In genomic region chr1:182029379-182030331, GRCh38 we compare ENCODE assay signal across 8 cellular contexts. TPM values are rescaled to one million over a fixed set of nuclear protein-coding genes. Genes with fewer than 3 reads are reported as not detected.
DNase-seq lines count a peak whose midpoint lies in the region; ATAC-seq and TF ChIP-seq lines count a peak whose summit lies in the region.

No MANE protein-coding gene starts in this region.

- peak overlapping the region; percentile 99 for H3K4me3 Mint-ChIP-seq in nephron progenitor cell
- peak overlapping the region; percentile 100 for H3K4me3 Mint-ChIP-seq in stimulated activated naive CD8-positive, alpha-beta T cell treated with anti-CD3 and anti-CD28 coated beads, Interleukin-15, Interleukin-2, amounts not matched to agents 100 ng/mL and 50 ng/mL, for 24 hours

- no peaks in the 10 kb centered on the region for H3K4me1 ChIP-seq in RWPE2 (ENCODE audit: insufficient read depth, poor library complexity, severe bottlenecking)

- no peaks in the 10 kb centered on the region for H3K9me3 Mint-ChIP-seq in nephron progenitor cell
- no peaks in the 10 kb centered on the region for H3K9me3 Mint-ChIP-seq in stimulated activated naive CD8-positive, alpha-beta T cell treated with anti-CD3 and anti-CD28 coated beads, Interleukin-15, Interleukin-2, amounts not matched to agents 100 ng/mL and 50 ng/mL, for 24 hours

- TF ChIP-seq CTCF in RWPE2 (IDR thresholded peaks at IDR 0.05; ENCODE audit: poor library complexity, severe bottlenecking) (peak; percentile 58), fibroblast of villous mesenchyme (IDR thresholded peaks at IDR 0.05; ENCODE audit: insufficient read depth, low read depth, low read length) (peak; percentile 29), nephron progenitor cell (IDR thresholded peaks at IDR 0.05) (peak; percentile 29)

- no peaks in the 10 kb centered on the region for H3K36me3 Mint-ChIP-seq in nephron progenitor cell (ENCODE audit: low read depth)
- no peaks in the 10 kb centered on the region for H3K36me3 Mint-ChIP-seq in stimulated activated naive CD8-positive, alpha-beta T cell treated with anti-CD3 and anti-CD28 coated beads, Interleukin-15, Interleukin-2, amounts not matched to agents 100 ng/mL and 50 ng/mL, for 24 hours (ENCODE audit: low read depth)

- DNase-seq in ELF-1 (ENCODE audit: low read depth, low spot score) (peak; percentile 96), H4 (ENCODE audit: low spot score) (peak; percentile 92), LoVo (ENCODE audit: low spot score) (peak; percentile 93), RWPE2 (ENCODE audit: low spot score) (peak; percentile 96), fibroblast of villous mesenchyme (ENCODE audit: low read depth) (peak; percentile 65), nephron progenitor cell (peak; percentile 99)
- DNase-seq in activated effector memory CD4-positive, alpha-beta T cell treated with Interleukin-2 at 50 U/mL for 16 hours: peak; percentile 99

- no peaks in the 10 kb centered on the region for H3K27me3 ChIP-seq in RWPE2 (ENCODE audit: insufficient read depth, poor library complexity, severe bottlenecking)

- peak overlapping the region; percentile 36 for H3K27ac ChIP-seq in RWPE2 (ENCODE audit: poor library complexity, severe bottlenecking)

- H3K4me3 ChIP-seq in RWPE2 (ENCODE audit: severe bottlenecking) (peak overlapping the region; percentile 40), fibroblast of villous mesenchyme (ENCODE audit: low read depth, low read length) (peak overlapping the region; percentile 48)

- H3K27ac Mint-ChIP-seq in nephron progenitor cell: peak overlapping the region; percentile 99
- peak overlapping the region; percentile 99 for H3K27ac Mint-ChIP-seq in stimulated activated naive CD8-positive, alpha-beta T cell treated with anti-CD3 and anti-CD28 coated beads, Interleukin-15, Interleukin-2, amounts not matched to agents 100 ng/mL and 50 ng/mL, for 24 hours

- H3K36me3 ChIP-seq in RWPE2 (ENCODE audit: low read depth): no peaks in the 10 kb centered on the region

- ATAC-seq in RWPE2 (ENCODE audit: low read depth): peak; percentile 94

- H3K4me1 Mint-ChIP-seq in nephron progenitor cell: peaks cover 30% of the 10 kb centered on the region
- peaks cover 11% of the 10 kb centered on the region for H3K4me1 Mint-ChIP-seq in stimulated activated naive CD8-positive, alpha-beta T cell treated with anti-CD3 and anti-CD28 coated beads, Interleukin-15, Interleukin-2, amounts not matched to agents 100 ng/mL and 50 ng/mL, for 24 hours (ENCODE audit: low read depth)

- H3K27me3 Mint-ChIP-seq in nephron progenitor cell (ENCODE audit: low read depth, poor library complexity): no peaks in the 10 kb centered on the region
- no peaks in the 10 kb centered on the region for H3K27me3 Mint-ChIP-seq in stimulated activated naive CD8-positive, alpha-beta T cell treated with anti-CD3 and anti-CD28 coated beads, Interleukin-15, Interleukin-2, amounts not matched to agents 100 ng/mL and 50 ng/mL, for 24 hours

- no peaks in the 10 kb centered on the region for H3K9me3 ChIP-seq in RWPE2 (ENCODE audit: severe bottlenecking)

RNA-seq across cellular contexts. Expression of gene ZNF648, which starts 31.9 kb away (rescaled TPM):
- 0.06 TPM in 1 of 2 replicates, not detected in the other for total RNA-seq in H4 (2014; rRNA removed; shearing (Covaris generic))
- not detected in 2 replicates for total RNA-seq in fibroblast of villous mesenchyme

Comparison
In these comparisons a context has a peak if more than half of its experiments do, and no peak if none do; other contexts are left out.
1. Peak in every context shown above with its lines: DNase-seq, ATAC-seq, H3K4me3 ChIP-seq and H3K27ac ChIP-seq.